14 cellular contexts compared by ENCODE assay signal in the genomic region with DNA sequence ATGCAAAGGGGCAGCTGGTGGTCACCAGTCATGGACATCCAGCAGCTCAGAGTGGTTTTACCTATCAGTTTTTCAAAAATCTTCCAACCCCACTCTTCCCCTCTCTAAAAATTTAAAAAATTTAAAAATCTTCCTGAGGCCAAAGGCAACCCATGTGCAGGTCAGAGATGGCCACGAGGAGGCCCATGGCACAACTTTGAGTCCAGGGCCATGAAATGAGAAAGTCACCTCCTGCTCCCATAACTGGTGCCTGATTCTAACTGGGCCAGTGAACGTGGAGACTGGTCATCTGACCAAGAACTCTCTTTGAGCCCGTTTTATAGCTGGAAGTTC.
DNase-seq lines count a peak whose midpoint lies in the region; ATAC-seq and TF ChIP-seq lines count a peak whose summit lies in the region.
"Had no signal": no experiment of that assay in that cellular context is flagged by ENCODE, and none has a peak within 500 bp of the region (broad histone marks: within the 10 kb centered on the region; RNA-seq: fewer than 3 reads in every experiment).

No MANE protein-coding gene starts in this region.

- no peak for DNase-seq in AG10803 (ENCODE audit: low read depth)
- DNase-seq in GM06990 (ENCODE audit: extremely low read depth, insufficient read length), result no peak
- DNase-seq in activated naive CD4-positive, alpha-beta T cell treated with anti-CD3 and anti-CD28 coated beads, Interleukin-2, amount 50 U/mL, for 72 hours (ENCODE audit: low spot score in 2 of 2), result no peak
- DNase-seq in naive B cell, result no peak
- DNase-seq in stimulated activated naive CD4-positive, alpha-beta T cell (lab: John Stamatoyannopoulos, UW), result no peak
- DNase-seq in left cardiac atrium, result no peak
- DNase-seq in NCI-H2107 (lab: John Stamatoyannopoulos, UW), result no peak
- DNase-seq: AML-193; HFFc6; NCI-H2227 treated with DMSO at 0.1 percent for 48 hours; pancreas; stimulated activated CD4-positive, alpha-beta T cell treated with anti-CD3 and anti-CD28 coated beads, Interleukin-2, amount 100 ng/mL, for 48 hours had no signal

- H3K4me3 Mint-ChIP-seq in naive B cell, result peak overlapping the region; percentile 4 to 85 (median 69)
- H3K4me3 Mint-ChIP-seq: HFFc6 had no signal

- H3K36me3 Mint-ChIP-seq in activated naive CD4-positive, alpha-beta T cell treated with anti-CD3 and anti-CD28 coated beads, Interleukin-2, amount 50 U/mL, for 72 hours, result peaks cover 0 to 7% of the 10 kb centered on the region in 2 donors
- peaks cover 6 to 7% of the 10 kb centered on the region in 2 donors for H3K36me3 Mint-ChIP-seq in naive B cell

- no peak overlapping the region for H3K4me3 ChIP-seq in AG10803 (ENCODE audit: low read length)
- no peak overlapping the region for H3K4me3 ChIP-seq in GM06990 (replicated peaks; ENCODE audit: low read depth, low read length)
- H3K4me3 ChIP-seq: lung, pancreas had no signal

- H3K36me3 ChIP-seq in GM06990 (ENCODE audit: control insufficient read depth, insufficient read depth, low read length), result no peaks in the 10 kb centered on the region
- H3K36me3 ChIP-seq: pancreas had no signal

- H3K27ac Mint-ChIP-seq in activated naive CD4-positive, alpha-beta T cell treated with anti-CD3 and anti-CD28 coated beads, Interleukin-2, amount 50 U/mL, for 72 hours, result peak overlapping the region; percentile 79 to 98
- peak overlapping the region; percentile 72 to 97 (median 90) for H3K27ac Mint-ChIP-seq in naive B cell
- H3K27ac Mint-ChIP-seq: HFFc6 had no signal

- H3K27me3 Mint-ChIP-seq in naive B cell, result no peaks in the 10 kb centered on the region

- TF ChIP-seq CTCF in AG10803 (conservative IDR thresholded peaks at IDR 0.05; ENCODE audit: low read length) (peak; percentile 30), GM06990 (IDR thresholded peaks at IDR 0.05; ENCODE audit: insufficient read depth, low read length, poor library complexity, severe bottlenecking) (peak; percentile 3)

- intact Hi-C loops in left cardiac atrium (cut with DNase I), result loop anchor here in 1 of 2 donors (5.0 to 10.0 kb wide), 3 partner anchors 51 to 482 kb away; no protein-coding TSS in a partner anchor

- peaks cover 55 to 90% (median 77%) of the 10 kb centered on the region in 3 donors for H3K4me1 Mint-ChIP-seq in naive B cell

- no peaks in the 10 kb centered on the region for H3K9me3 Mint-ChIP-seq in activated naive CD4-positive, alpha-beta T cell treated with anti-CD3 and anti-CD28 coated beads, Interleukin-2, amount 50 U/mL, for 72 hours
- peaks cover 0 to 2% (median 0%) of the 10 kb centered on the region in 7 donors for H3K9me3 Mint-ChIP-seq in naive B cell
- H3K9me3 Mint-ChIP-seq: HFFc6 had no signal

- H3K27me3 ChIP-seq in GM06990 (replicated peaks; ENCODE audit: control insufficient read depth, insufficient read depth, low read length), result no peaks in the 10 kb centered on the region
- H3K27me3 ChIP-seq: pancreas had no signal

- ATAC-seq in activated naive CD4-positive, alpha-beta T cell treated with anti-CD3 and anti-CD28 coated beads, Interleukin-2, amount 50 U/mL, for 72 hours, result peak; percentile 1 to 14
- no peak for ATAC-seq in naive B cell (ENCODE audit: low read depth in 2 of 2)
- no peak for ATAC-seq in GM21360 (IDR thresholded peaks at IDR 0.05; ENCODE audit: unreplicated experiment)
- no peak for ATAC-seq in left cardiac atrium
- ATAC-seq: pancreas had no signal

Comparison
In these comparisons a context has a peak if more than half of its experiments do, and no peak if none do; other contexts are left out.
1. ATAC-seq: peak in activated naive CD4-positive, alpha-beta T cell treated with anti-CD3 and anti-CD28 coated beads, Interleukin-2, amount 50 U/mL, for 72 hours (2 of 2); none in naive B cell (0 of 2), GM21360 (single experiment) and left cardiac atrium (0 of 2).